ENCODE assay signal across 2 cellular contexts in genomic region chr1:59018446-59018845, GRCh38.
TF ChIP-seq lines count a peak whose summit lies in the region.

No MANE protein-coding gene starts in this region.

TF ChIP-seq in K562, 482 proteins besides CTCF, POLR2A, EP300 and RAD21:
- TF ChIP-seq HMGN3 (IDR thresholded peaks at IDR 0.05; ENCODE audit: borderline replicate concordance, extremely low read depth, insufficient read length, low read depth, low read length), result no peak
- no peak for TF ChIP-seq GATA2 (CRISPR knock-in tag; IDR thresholded peaks at IDR 0.05)
- TF ChIP-seq THAP12 (CRISPR knock-in tag; IDR thresholded peaks at IDR 0.05), result no peak
- no peak for TF ChIP-seq MLX (CRISPR knock-in tag; conservative IDR thresholded peaks at IDR 0.05)
- TF ChIP-seq MAZ (CRISPR knock-in tag; conservative IDR thresholded peaks at IDR 0.05 in 1 of 2, IDR thresholded peaks at IDR 0.05 in 1 of 2), result no peak
- no peak for TF ChIP-seq DACH1 (IDR thresholded peaks at IDR 0.05; ENCODE audit: partially characterized antibody)
- TF ChIP-seq ZNF444 (CRISPR knock-in tag; IDR thresholded peaks at IDR 0.05), result no peak
- TF ChIP-seq HMG20A (CRISPR knock-in tag; conservative IDR thresholded peaks at IDR 0.05), result no peak
- TF ChIP-seq FOXK2 (conservative IDR thresholded peaks at IDR 0.05 in 1 of 2, IDR thresholded peaks at IDR 0.05 in 1 of 2; ENCODE audit: low read depth in 2 of 2), result no peak
- no peak for TF ChIP-seq ZBTB49 (CRISPR knock-in tag; IDR thresholded peaks at IDR 0.05; ENCODE audit: borderline replicate concordance)
- no peak for TF ChIP-seq CGGBP1 (CRISPR knock-in tag; IDR thresholded peaks at IDR 0.05)
- no peak for TF ChIP-seq XRCC4 (IDR thresholded peaks at IDR 0.05; ENCODE audit: extremely low read depth, insufficient read depth, insufficient read length)
- TF ChIP-seq ZNF121 (CRISPR knock-in tag; conservative IDR thresholded peaks at IDR 0.05), result no peak
- TF ChIP-seq HMBOX1 (IDR thresholded peaks at IDR 0.05), result no peak
- no peak for TF ChIP-seq NR2F6 (CRISPR knock-in tag; IDR thresholded peaks at IDR 0.05)
- TF ChIP-seq PRPF4 (IDR thresholded peaks at IDR 0.05; ENCODE audit: insufficient read depth, low read depth, low read length, poor library complexity, severe bottlenecking), result no peak
- TF ChIP-seq DMBX1 (CRISPR knock-in tag; IDR thresholded peaks at IDR 0.05; ENCODE audit: borderline replicate concordance), result no peak
- TF ChIP-seq TFE3 (CRISPR knock-in tag; IDR thresholded peaks at IDR 0.05), result no peak

TF ChIP-seq in WTC11, 78 proteins besides CTCF, POLR2A, EP300 and RAD21:
- TF ChIP-seq ZBTB43 (CRISPR knock-in tag; IDR thresholded peaks at IDR 0.05) (no peak), HMGA2 (CRISPR knock-in tag; IDR thresholded peaks at IDR 0.05) (no peak), ZNF219 (CRISPR knock-in tag; IDR thresholded peaks at IDR 0.05; ENCODE audit: borderline replicate concordance) (no peak), GABPB1 (CRISPR knock-in tag; IDR thresholded peaks at IDR 0.05) (no peak), OVOL2 (CRISPR knock-in tag; IDR thresholded peaks at IDR 0.05; ENCODE audit: borderline replicate concordance) (no peak), GTF2I (CRISPR knock-in tag; conservative IDR thresholded peaks at IDR 0.05) (no peak), ARID4B (CRISPR knock-in tag; IDR thresholded peaks at IDR 0.05; ENCODE audit: borderline replicate concordance) (no peak), ATF3 (CRISPR knock-in tag; conservative IDR thresholded peaks at IDR 0.05) (no peak), GRHL2 (CRISPR knock-in tag; IDR thresholded peaks at IDR 0.05; ENCODE audit: insufficient replicate concordance, severe bottlenecking) (no peak), NR1H2 (CRISPR knock-in tag; IDR thresholded peaks at IDR 0.05) (no peak), IRF2 (CRISPR knock-in tag; IDR thresholded peaks at IDR 0.05; ENCODE audit: borderline replicate concordance, low read depth) (no peak), CREM (CRISPR knock-in tag; IDR thresholded peaks at IDR 0.05) (no peak), ERG (CRISPR knock-in tag; IDR thresholded peaks at IDR 0.05) (no peak), STAT6 (CRISPR knock-in tag; conservative IDR thresholded peaks at IDR 0.05; ENCODE audit: low read depth) (no peak), ZNF416 (CRISPR knock-in tag; IDR thresholded peaks at IDR 0.05) (no peak)
TF ChIP-seq in WTC11: peak in this region for 0.
